In the genomic region with DNA sequence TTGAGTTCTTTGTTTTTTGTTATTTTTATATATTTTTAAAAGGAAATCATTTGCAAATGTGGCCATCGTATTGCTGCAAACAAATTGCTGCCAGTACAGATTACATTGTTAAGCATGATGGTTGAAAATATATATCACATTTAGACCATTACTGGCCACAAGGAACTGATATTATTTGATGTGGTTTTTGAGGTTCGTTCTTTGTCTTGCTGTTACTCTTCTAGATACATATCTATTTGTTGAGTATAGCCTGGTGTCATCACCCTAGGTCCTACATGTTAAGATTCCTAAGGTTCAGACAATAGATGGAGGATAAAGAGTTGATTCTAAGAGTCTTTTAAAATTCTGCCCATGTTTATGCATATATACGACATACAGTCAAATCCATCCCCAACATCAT, we compare ENCODE assay signal across 1 cellular context.
A peak's percentile ranks its signal among the peaks of the same experiment; 100 is the strongest.
TF ChIP-seq lines count a peak whose summit lies in the region.

No MANE protein-coding gene starts in this region.

TF ChIP-seq in GM12878, 131 proteins besides CTCF, POLR2A, EP300 and RAD21 (continued from another document and continues in another):
- TF ChIP-seq, protein P1, sequence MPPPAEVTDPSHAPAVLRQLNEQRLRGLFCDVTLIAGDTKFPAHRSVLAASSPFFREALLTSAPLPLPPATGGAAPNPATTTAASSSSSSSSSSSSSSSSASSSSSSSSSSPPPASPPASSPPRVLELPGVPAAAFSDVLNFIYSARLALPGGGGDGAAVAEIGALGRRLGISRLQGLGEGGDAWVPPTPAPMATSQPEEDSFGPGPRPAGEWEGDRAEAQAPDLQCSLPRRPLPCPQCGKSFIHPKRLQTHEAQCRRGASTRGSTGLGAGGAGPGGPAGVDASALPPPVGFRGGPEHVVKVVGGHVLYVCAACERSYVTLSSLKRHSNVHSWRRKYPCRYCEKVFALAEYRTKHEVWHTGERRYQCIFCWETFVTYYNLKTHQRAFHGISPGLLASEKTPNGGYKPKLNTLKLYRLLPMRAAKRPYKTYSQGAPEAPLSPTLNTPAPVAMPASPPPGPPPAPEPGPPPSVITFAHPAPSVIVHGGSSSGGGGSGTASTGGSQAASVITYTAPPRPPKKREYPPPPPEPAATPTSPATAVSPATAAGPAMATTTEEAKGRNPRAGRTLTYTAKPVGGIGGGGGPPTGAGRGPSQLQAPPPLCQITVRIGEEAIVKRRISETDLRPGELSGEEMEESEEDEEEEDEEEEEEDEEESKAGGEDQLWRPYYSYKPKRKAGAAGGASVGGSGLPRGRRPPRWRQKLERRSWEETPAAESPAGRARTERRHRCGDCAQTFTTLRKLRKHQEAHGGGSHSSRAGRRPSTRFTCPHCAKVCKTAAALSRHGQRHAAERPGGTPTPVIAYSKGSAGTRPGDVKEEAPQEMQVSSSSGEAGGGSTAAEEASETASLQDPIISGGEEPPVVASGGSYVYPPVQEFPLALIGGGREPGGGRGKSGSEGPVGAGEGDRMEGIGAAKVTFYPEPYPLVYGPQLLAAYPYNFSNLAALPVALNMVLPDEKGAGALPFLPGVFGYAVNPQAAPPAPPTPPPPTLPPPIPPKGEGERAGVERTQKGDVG (CRISPR knock-in tag; IDR thresholded peaks at IDR 0.05): no peak
- TF ChIP-seq NFXL1 (IDR thresholded peaks at IDR 0.05; ENCODE audit: borderline replicate concordance) (no peak), ZNF622 (IDR thresholded peaks at IDR 0.05) (no peak), TARDBP (IDR thresholded peaks at IDR 0.05; ENCODE audit: borderline replicate concordance) (no peak), RBBP5 (conservative IDR thresholded peaks at IDR 0.05) (no peak), MTA3 (IDR thresholded peaks at IDR 0.05; ENCODE audit: borderline replicate concordance, low read length) (no peak; the same call in 1 of the 2 replicates), ZNF384 (IDR thresholded peaks at IDR 0.05; ENCODE audit: borderline replicate concordance, low read depth, low read length) (no peak), ZNF207 (IDR thresholded peaks at IDR 0.05; ENCODE audit: borderline replicate concordance) (no peak), CBX5 (IDR thresholded peaks at IDR 0.05; ENCODE audit: low read depth) (no peak), CHD4 (IDR thresholded peaks at IDR 0.05) (no peak), IKZF2 (IDR thresholded peaks at IDR 0.05) (no peak), STAT3 (IDR thresholded peaks at IDR 0.05; ENCODE audit: low read depth, low read length) (no peak), JUND (IDR thresholded peaks at IDR 0.05; ENCODE audit: low read depth, low read length) (no peak), RUNX3 (IDR thresholded peaks at IDR 0.05; ENCODE audit: low read length) (peak; percentile 99), STAT1 (conservative IDR thresholded peaks at IDR 0.05) (no peak), ZNF274 (IDR thresholded peaks at IDR 0.05; ENCODE audit: insufficient read depth, insufficient read length) (no peak), KDM1A (IDR thresholded peaks at IDR 0.05; ENCODE audit: borderline replicate concordance) (no peak), PAX8 (IDR thresholded peaks at IDR 0.05) (no peak), SUPT20H (IDR thresholded peaks at IDR 0.05; ENCODE audit: borderline replicate concordance, control insufficient read depth, low read depth, low read length) (no peak), RB1 (IDR thresholded peaks at IDR 0.05; ENCODE audit: borderline replicate concordance) (no peak), TCF3 (IDR thresholded peaks at IDR 0.05; ENCODE audit: borderline replicate concordance, insufficient read depth, low read depth, low read length) (no peak), BCL11A (IDR thresholded peaks at IDR 0.05; ENCODE audit: low read depth, low read length) (peak; percentile 57), CHD2 (IDR thresholded peaks at IDR 0.05; ENCODE audit: borderline replicate concordance, low read depth, low read length) (no peak), CHD1 (IDR thresholded peaks at IDR 0.05; ENCODE audit: low read depth, low read length) (no peak)
- TF ChIP-seq, protein P2, sequence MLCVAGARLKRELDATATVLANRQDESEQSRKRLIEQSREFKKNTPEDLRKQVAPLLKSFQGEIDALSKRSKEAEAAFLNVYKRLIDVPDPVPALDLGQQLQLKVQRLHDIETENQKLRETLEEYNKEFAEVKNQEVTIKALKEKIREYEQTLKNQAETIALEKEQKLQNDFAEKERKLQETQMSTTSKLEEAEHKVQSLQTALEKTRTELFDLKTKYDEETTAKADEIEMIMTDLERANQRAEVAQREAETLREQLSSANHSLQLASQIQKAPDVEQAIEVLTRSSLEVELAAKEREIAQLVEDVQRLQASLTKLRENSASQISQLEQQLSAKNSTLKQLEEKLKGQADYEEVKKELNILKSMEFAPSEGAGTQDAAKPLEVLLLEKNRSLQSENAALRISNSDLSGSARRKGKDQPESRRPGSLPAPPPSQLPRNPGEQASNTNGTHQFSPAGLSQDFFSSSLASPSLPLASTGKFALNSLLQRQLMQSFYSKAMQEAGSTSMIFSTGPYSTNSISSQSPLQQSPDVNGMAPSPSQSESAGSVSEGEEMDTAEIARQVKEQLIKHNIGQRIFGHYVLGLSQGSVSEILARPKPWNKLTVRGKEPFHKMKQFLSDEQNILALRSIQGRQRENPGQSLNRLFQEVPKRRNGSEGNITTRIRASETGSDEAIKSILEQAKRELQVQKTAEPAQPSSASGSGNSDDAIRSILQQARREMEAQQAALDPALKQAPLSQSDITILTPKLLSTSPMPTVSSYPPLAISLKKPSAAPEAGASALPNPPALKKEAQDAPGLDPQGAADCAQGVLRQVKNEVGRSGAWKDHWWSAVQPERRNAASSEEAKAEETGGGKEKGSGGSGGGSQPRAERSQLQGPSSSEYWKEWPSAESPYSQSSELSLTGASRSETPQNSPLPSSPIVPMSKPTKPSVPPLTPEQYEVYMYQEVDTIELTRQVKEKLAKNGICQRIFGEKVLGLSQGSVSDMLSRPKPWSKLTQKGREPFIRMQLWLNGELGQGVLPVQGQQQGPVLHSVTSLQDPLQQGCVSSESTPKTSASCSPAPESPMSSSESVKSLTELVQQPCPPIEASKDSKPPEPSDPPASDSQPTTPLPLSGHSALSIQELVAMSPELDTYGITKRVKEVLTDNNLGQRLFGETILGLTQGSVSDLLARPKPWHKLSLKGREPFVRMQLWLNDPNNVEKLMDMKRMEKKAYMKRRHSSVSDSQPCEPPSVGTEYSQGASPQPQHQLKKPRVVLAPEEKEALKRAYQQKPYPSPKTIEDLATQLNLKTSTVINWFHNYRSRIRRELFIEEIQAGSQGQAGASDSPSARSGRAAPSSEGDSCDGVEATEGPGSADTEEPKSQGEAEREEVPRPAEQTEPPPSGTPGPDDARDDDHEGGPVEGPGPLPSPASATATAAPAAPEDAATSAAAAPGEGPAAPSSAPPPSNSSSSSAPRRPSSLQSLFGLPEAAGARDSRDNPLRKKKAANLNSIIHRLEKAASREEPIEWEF (IDR thresholded peaks at IDR 0.05; ENCODE audit: insufficient replicate concordance, low read depth, low read length): no peak
- TF ChIP-seq, protein P3, sequence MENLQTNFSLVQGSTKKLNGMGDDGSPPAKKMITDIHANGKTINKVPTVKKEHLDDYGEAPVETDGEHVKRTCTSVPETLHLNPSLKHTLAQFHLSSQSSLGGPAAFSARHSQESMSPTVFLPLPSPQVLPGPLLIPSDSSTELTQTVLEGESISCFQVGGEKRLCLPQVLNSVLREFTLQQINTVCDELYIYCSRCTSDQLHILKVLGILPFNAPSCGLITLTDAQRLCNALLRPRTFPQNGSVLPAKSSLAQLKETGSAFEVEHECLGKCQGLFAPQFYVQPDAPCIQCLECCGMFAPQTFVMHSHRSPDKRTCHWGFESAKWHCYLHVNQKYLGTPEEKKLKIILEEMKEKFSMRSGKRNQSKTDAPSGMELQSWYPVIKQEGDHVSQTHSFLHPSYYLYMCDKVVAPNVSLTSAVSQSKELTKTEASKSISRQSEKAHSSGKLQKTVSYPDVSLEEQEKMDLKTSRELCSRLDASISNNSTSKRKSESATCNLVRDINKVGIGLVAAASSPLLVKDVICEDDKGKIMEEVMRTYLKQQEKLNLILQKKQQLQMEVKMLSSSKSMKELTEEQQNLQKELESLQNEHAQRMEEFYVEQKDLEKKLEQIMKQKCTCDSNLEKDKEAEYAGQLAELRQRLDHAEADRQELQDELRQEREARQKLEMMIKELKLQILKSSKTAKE (IDR thresholded peaks at IDR 0.05; ENCODE audit: low read depth, poor library complexity, severe bottlenecking): no peak
- TF ChIP-seq, protein P4, sequence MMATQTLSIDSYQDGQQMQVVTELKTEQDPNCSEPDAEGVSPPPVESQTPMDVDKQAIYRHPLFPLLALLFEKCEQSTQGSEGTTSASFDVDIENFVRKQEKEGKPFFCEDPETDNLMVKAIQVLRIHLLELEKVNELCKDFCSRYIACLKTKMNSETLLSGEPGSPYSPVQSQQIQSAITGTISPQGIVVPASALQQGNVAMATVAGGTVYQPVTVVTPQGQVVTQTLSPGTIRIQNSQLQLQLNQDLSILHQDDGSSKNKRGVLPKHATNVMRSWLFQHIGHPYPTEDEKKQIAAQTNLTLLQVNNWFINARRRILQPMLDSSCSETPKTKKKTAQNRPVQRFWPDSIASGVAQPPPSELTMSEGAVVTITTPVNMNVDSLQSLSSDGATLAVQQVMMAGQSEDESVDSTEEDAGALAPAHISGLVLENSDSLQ (IDR thresholded peaks at IDR 0.05): no peak
- TF ChIP-seq, protein P5, sequence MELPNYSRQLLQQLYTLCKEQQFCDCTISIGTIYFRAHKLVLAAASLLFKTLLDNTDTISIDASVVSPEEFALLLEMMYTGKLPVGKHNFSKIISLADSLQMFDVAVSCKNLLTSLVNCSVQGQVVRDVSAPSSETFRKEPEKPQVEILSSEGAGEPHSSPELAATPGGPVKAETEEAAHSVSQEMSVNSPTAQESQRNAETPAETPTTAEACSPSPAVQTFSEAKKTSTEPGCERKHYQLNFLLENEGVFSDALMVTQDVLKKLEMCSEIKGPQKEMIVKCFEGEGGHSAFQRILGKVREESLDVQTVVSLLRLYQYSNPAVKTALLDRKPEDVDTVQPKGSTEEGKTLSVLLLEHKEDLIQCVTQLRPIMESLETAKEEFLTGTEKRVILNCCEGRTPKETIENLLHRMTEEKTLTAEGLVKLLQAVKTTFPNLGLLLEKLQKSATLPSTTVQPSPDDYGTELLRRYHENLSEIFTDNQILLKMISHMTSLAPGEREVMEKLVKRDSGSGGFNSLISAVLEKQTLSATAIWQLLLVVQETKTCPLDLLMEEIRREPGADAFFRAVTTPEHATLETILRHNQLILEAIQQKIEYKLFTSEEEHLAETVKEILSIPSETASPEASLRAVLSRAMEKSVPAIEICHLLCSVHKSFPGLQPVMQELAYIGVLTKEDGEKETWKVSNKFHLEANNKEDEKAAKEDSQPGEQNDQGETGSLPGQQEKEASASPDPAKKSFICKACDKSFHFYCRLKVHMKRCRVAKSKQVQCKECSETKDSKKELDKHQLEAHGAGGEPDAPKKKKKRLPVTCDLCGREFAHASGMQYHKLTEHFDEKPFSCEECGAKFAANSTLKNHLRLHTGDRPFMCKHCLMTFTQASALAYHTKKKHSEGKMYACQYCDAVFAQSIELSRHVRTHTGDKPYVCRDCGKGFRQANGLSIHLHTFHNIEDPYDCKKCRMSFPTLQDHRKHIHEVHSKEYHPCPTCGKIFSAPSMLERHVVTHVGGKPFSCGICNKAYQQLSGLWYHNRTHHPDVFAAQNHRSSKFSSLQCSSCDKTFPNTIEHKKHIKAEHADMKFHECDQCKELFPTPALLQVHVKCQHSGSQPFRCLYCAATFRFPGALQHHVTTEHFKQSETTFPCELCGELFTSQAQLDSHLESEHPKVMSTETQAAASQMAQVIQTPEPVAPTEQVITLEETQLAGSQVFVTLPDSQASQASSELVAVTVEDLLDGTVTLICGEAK (IDR thresholded peaks at IDR 0.05; ENCODE audit: borderline replicate concordance): no peak
- TF ChIP-seq, protein P6, sequence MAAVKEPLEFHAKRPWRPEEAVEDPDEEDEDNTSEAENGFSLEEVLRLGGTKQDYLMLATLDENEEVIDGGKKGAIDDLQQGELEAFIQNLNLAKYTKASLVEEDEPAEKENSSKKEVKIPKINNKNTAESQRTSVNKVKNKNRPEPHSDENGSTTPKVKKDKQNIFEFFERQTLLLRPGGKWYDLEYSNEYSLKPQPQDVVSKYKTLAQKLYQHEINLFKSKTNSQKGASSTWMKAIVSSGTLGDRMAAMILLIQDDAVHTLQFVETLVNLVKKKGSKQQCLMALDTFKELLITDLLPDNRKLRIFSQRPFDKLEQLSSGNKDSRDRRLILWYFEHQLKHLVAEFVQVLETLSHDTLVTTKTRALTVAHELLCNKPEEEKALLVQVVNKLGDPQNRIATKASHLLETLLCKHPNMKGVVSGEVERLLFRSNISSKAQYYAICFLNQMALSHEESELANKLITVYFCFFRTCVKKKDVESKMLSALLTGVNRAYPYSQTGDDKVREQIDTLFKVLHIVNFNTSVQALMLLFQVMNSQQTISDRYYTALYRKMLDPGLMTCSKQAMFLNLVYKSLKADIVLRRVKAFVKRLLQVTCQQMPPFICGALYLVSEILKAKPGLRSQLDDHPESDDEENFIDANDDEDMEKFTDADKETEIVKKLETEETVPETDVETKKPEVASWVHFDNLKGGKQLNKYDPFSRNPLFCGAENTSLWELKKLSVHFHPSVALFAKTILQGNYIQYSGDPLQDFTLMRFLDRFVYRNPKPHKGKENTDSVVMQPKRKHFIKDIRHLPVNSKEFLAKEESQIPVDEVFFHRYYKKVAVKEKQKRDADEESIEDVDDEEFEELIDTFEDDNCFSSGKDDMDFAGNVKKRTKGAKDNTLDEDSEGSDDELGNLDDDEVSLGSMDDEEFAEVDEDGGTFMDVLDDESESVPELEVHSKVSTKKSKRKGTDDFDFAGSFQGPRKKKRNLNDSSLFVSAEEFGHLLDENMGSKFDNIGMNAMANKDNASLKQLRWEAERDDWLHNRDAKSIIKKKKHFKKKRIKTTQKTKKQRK (IDR thresholded peaks at IDR 0.05; ENCODE audit: low read depth, low read length): no peak
- TF ChIP-seq, protein P7, sequence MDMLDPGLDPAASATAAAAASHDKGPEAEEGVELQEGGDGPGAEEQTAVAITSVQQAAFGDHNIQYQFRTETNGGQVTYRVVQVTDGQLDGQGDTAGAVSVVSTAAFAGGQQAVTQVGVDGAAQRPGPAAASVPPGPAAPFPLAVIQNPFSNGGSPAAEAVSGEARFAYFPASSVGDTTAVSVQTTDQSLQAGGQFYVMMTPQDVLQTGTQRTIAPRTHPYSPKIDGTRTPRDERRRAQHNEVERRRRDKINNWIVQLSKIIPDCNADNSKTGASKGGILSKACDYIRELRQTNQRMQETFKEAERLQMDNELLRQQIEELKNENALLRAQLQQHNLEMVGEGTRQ (IDR thresholded peaks at IDR 0.05; ENCODE audit: borderline replicate concordance, low read depth, low read length): no peak
- TF ChIP-seq, protein P8, sequence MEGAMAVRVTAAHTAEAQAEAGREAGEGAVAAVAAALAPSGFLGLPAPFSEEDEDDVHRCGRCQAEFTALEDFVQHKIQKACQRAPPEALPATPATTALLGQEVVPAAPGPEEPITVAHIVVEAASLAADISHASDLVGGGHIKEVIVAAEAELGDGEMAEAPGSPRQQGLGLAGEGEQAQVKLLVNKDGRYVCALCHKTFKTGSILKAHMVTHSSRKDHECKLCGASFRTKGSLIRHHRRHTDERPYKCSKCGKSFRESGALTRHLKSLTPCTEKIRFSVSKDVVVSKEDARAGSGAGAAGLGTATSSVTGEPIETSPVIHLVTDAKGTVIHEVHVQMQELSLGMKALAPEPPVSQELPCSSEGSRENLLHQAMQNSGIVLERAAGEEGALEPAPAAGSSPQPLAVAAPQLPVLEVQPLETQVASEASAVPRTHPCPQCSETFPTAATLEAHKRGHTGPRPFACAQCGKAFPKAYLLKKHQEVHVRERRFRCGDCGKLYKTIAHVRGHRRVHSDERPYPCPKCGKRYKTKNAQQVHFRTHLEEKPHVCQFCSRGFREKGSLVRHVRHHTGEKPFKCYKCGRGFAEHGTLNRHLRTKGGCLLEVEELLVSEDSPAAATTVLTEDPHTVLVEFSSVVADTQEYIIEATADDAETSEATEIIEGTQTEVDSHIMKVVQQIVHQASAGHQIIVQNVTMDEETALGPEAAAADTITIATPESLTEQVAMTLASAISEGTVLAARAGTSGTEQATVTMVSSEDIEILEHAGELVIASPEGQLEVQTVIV (IDR thresholded peaks at IDR 0.05; ENCODE audit: borderline replicate concordance, partially characterized antibody): no peak
